In genomic region chr10:103654925-103655324, GRCh38 we compare ENCODE assay signal across 32 cellular contexts.
"Had no signal": no experiment of that assay in that cellular context is flagged by ENCODE, and none has a peak within 500 bp of the region (broad histone marks: within the 10 kb centered on the region; RNA-seq: fewer than 3 reads in every experiment).

No MANE protein-coding gene starts in this region.

- ATAC-seq: activated CD8-positive, alpha-beta T cell treated with anti-CD3 and anti-CD28 coated beads, Interleukin-2, amount 10 ng/mL, durations not matched to agents 7 days and 5 days; activated naive CD8-positive, alpha-beta T cell treated with anti-CD3 and anti-CD28 coated beads, Interleukin-2, amount 50 U/mL, for 24 hours; K562; Panc1 had no signal

- H3K9me3 Mint-ChIP-seq: activated T-cell treated with anti-CD3 and anti-CD28 coated beads, Interleukin-2, amount 50 U/mL, for 24 hours had no signal

- H3K27ac Mint-ChIP-seq: activated CD4-positive, alpha-beta T cell treated with anti-CD3 and anti-CD28 coated beads, Interleukin-2, amount 10 ng/mL, durations not matched to agents 24 days and 14 days; activated CD8-positive, alpha-beta T cell treated with anti-CD3 and anti-CD28 coated beads, Interleukin-2, amount 10 ng/mL, durations not matched to agents 7 days and 5 days; activated naive CD8-positive, alpha-beta T cell; activated naive CD8-positive, alpha-beta T cell treated with anti-CD3 and anti-CD28 coated beads, Interleukin-2, amount 50 U/mL, for 24 hours; activated T-cell treated with anti-CD3 and anti-CD28 coated beads, Interleukin-2, amount 50 U/mL, for 24 hours; activated T-helper 2 cell treated with anti-CD3 and anti-CD28 coated beads, Interferon-gamma antibody, Interleukin-2, Interleukin-4, amounts not matched to agents 10 μg/mL and 5 μg/mL and 100 μg/mL, durations not matched to agents 14 hours and 24 hours and 36 hours had no signal

- H3K27me3 ChIP-seq: SJSA1 had no signal

- H3K4me3 ChIP-seq: K562, SJSA1 had no signal

- H3K27ac ChIP-seq: SJSA1, WERI-Rb-1 had no signal

- H3K36me3 ChIP-seq: WERI-Rb-1 had no signal

- H3K4me3 Mint-ChIP-seq: activated CD4-positive, alpha-beta T cell treated with anti-CD3 and anti-CD28 coated beads, Interleukin-2, amount 10 ng/mL, durations not matched to agents 24 days and 14 days; activated CD8-positive, alpha-beta T cell treated with anti-CD3 and anti-CD28 coated beads, Interleukin-2, amount 10 ng/mL, durations not matched to agents 7 days and 5 days; activated naive CD8-positive, alpha-beta T cell; activated naive CD8-positive, alpha-beta T cell treated with anti-CD3 and anti-CD28 coated beads, Interleukin-2, amount 50 U/mL, for 24 hours; activated T-cell treated with anti-CD3 and anti-CD28 coated beads, Interleukin-2, amount 50 U/mL, for 24 hours; brain had no signal

- H3K9me3 ChIP-seq: SJSA1 had no signal

- H3K27me3 Mint-ChIP-seq: activated CD4-positive, alpha-beta T cell treated with anti-CD3 and anti-CD28 coated beads, Interleukin-2, amount 10 ng/mL, durations not matched to agents 24 days and 14 days; activated naive CD8-positive, alpha-beta T cell; activated naive CD8-positive, alpha-beta T cell treated with anti-CD3 and anti-CD28 coated beads, Interleukin-2, amount 50 U/mL, for 24 hours; activated T-cell treated with anti-CD3 and anti-CD28 coated beads, Interleukin-2, amount 50 U/mL, for 24 hours had no signal

- DNase-seq: activated CD4-positive, alpha-beta T cell treated with anti-CD3 and anti-CD28 coated beads, Interleukin-2, amount 10 ng/mL, durations not matched to agents 24 days and 14 days; activated CD4-positive, alpha-beta T cell treated with anti-CD3 and anti-CD28 coated beads, Interleukin-2, amount 50 U/mL, for 4 hours; activated CD4-positive, CD25-positive, alpha-beta regulatory T cell; activated CD8-positive, alpha-beta T cell treated with anti-CD3 and anti-CD28 coated beads, Interleukin-2, amount 10 ng/mL, durations not matched to agents 7 days and 5 days; activated gamma-delta T cell; activated naive CD4-positive, alpha-beta T cell treated with Interleukin-2 at 50 U/mL for 16 hours; activated naive CD8-positive, alpha-beta T cell treated with anti-CD3 and anti-CD28 coated beads, Interleukin-2, amount 50 U/mL, for 24 hours; activated T-cell treated with anti-CD3 and anti-CD28 coated beads, Interleukin-2, amount 50 U/mL, for 24 hours; anterior cingulate cortex; central memory CD4-positive, alpha-beta T cell; IMR-90; Karpas-422; NCI-H1105; NCI-H1417 treated with DMSO at 0.1 percent for 48 hours; NCI-H187 treated with DMSO at 0.1 percent for 48 hours; NCI-H2081; NCI-H2171 treated with DMSO at 0.1 percent for 48 hours; NCI-H2227 treated with DMSO at 0.1 percent for 48 hours; NCI-H446; NCI-H510A treated with DMSO at 0.1 percent for 48 hours; NCI-H526 treated with DMSO at 0.1 percent for 48 hours; NCI-H774; SHP77 treated with DMSO at 0.1 percent for 48 hours; SW 1271; T1000; WERI-Rb-1 had no signal
